Comparison of ENCODE assay signal across 2 cellular contexts in the genomic region with DNA sequence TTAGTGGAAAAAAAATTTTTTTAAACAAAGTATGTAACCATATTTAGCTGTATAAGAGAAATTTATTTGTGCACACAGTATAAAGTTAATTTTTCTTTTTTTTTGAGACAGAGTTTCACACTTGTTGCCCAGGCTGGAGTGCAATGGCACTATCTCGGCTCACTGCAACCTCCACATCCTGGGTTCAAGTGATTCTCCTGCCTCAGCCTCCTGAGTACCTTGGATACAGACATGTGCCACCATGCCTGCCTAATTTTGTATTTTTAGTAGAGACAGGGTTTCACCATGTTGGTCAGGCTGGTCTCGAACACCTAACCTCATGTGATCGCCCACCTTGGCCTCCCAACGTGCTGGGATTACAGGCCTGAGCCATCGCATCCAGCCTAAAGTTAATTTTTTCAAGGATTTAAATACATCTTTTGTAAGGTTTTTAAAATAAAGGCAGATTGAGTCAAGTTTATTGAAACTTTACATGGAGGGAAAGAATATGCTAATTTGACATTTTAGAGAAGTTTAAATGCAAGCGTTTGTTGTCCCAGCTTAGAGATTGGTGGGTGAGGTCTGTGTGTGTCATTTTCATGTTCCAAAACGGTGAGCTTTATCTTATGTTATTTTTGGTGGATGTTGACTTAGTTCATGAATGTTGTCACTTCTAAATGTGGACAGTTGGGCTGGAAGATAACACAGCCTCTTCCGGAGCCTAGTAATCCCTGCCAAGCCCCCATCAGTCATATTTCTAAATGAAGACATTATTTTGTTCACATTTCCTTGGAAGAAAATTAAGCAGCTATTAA.
TF ChIP-seq lines count a peak whose summit lies in the region.

No MANE protein-coding gene starts in this region.

TF ChIP-seq in A549, 52 proteins besides CTCF, POLR2A, EP300 and RAD21:
- peak; percentile 9 for TF ChIP-seq MAFK (IDR thresholded peaks at IDR 0.05; ENCODE audit: partially characterized antibody)

TF ChIP-seq in liver, 16 proteins besides CTCF, POLR2A, EP300 and RAD21:
- TF ChIP-seq NR2F2 (IDR thresholded peaks at IDR 0.05), result peak; percentile 33
